ENCODE assay signal across 22 cellular contexts in the genomic region with DNA sequence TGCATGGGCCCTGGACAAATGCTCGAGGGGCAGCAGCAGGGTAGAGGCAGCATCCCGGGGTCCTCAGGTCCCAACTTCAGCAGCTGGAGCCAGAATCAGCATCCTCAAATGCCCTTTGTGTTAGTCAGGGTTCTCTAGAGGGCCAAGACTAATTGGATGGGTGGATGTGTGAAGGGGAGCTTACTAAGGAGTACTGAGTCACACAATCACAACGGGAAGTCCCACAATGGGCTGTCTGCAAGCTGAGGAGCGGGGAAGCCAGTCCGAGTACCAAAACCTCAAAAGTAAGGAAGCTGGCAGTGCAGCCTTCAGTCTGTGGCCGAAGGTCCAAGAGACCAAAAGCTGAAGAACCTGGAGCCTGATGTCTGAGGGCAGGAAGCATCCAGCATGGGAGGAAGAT.
"Had no signal": no experiment of that assay in that cellular context is flagged by ENCODE, and none has a peak within 500 bp of the region (broad histone marks: within the 10 kb centered on the region; RNA-seq: fewer than 3 reads in every experiment).

No MANE protein-coding gene starts in this region.

- H3K9me3 ChIP-seq: left lung, lower lobe of right lung, ovary, right atrium auricular region, right lobe of liver, tibial nerve, uterus had no signal

- H3K27me3 ChIP-seq: neural progenitor cell, ovary, right atrium auricular region, right lobe of liver, tibial nerve, uterus had no signal

- DNase-seq: hypothalamus; immature natural killer cell; kidney; left colon; lower lobe of right lung; mammary epithelial cell; mesenchymal stem cell; naive thymus-derived CD8-positive, alpha-beta T cell; ovary; right lobe of liver; stimulated activated CD4-positive, alpha-beta T cell treated with anti-CD3 and anti-CD28 coated beads, Interleukin-1b, Interleukin-23, amount 100 ng/mL, for 48 hours; stimulated activated CD4-positive, alpha-beta T cell treated with anti-CD3 and anti-CD28 coated beads, Interleukin-2, amount 100 ng/mL, for 48 hours; stimulated activated naive B cell treated with anti-CD40 and anti-IgM and Interleukin-4, amounts not matched to agents 10 μg/mL and 1 μg/mL and 100 μg/mL, for 72 hours; stimulated activated naive CD8-positive, alpha-beta T cell treated with anti-CD3 and anti-CD28 coated beads, Interleukin-15, Interleukin-2, amounts not matched to agents 100 U/mL and 50 U/mL, for 24 hours; substantia nigra; uterus had no signal

- FAIRE-seq: islet of Langerhans, kidney had no signal

- H3K4me2 ChIP-seq: neural progenitor cell, smooth muscle cell had no signal

- H3K36me3 ChIP-seq: left lung, lower lobe of right lung, neural progenitor cell, ovary, right atrium auricular region, right lobe of liver, tibial nerve, uterus had no signal

- H3K4me1 ChIP-seq: left lung, lower lobe of right lung, neural progenitor cell, right atrium auricular region, tibial nerve, uterus had no signal

- H2AFZ ChIP-seq: neural progenitor cell had no signal

- H3K4me3 ChIP-seq: left lung, lower lobe of right lung, neural progenitor cell, ovary, right atrium auricular region, right lobe of liver, smooth muscle cell, tibial nerve, uterus had no signal

- H3K9ac ChIP-seq: neural progenitor cell had no signal

- ATAC-seq: left colon; left lung; naive thymus-derived CD8-positive, alpha-beta T cell; right lobe of liver; stimulated activated naive B cell treated with anti-CD40 and anti-IgM and Interleukin-4, amounts not matched to agents 10 μg/mL and 1 μg/mL and 100 μg/mL, for 72 hours; stimulated activated naive CD8-positive, alpha-beta T cell treated with anti-CD3 and anti-CD28 coated beads, Interleukin-15, Interleukin-2, amounts not matched to agents 100 U/mL and 50 U/mL, for 24 hours had no signal

- H3K27ac ChIP-seq: left lung, lower lobe of right lung, neural progenitor cell, ovary, right atrium auricular region, right lobe of liver, tibial nerve, uterus had no signal
